In genomic region chr13:110123041-110123809, GRCh38 we compare ENCODE assay signal across 14 cellular contexts.
DNase-seq lines count a peak whose midpoint lies in the region; ATAC-seq, FAIRE-seq and TF ChIP-seq lines count a peak whose summit lies in the region.
"Had no signal": no experiment of that assay in that cellular context is flagged by ENCODE, and none has a peak within 500 bp of the region (broad histone marks: within the 10 kb centered on the region; RNA-seq: fewer than 3 reads in every experiment).

No MANE protein-coding gene starts in this region.

- TF ChIP-seq POLR2A in endothelial cell of umbilical vein (IDR thresholded peaks at IDR 0.05; ENCODE audit: low read depth, low read length): no peak

- H3K23ac ChIP-seq in neuronal stem cell (ENCODE audit: low read depth, low read length, poor library complexity): no peak overlapping the region

- H2BK15ac ChIP-seq in neuronal stem cell (ENCODE audit: low read length): no peak overlapping the region

- peak overlapping the region; percentile 87 for H2BK12ac ChIP-seq in neuronal stem cell (ENCODE audit: low read length)

- H3K4me2 ChIP-seq in endothelial cell of umbilical vein (ENCODE audit: insufficient read depth, low read length) (no peak overlapping the region), neuronal stem cell (ENCODE audit: insufficient read depth, low read length, poor library complexity, severe bottlenecking) (no peak overlapping the region), PC-3 (ENCODE audit: low read length) (no peak overlapping the region)

- H3K27ac ChIP-seq in endothelial cell of umbilical vein (ENCODE audit: insufficient read depth, low read depth, low read length) (no peak overlapping the region), neuronal stem cell (replicated peaks; ENCODE audit: low read length) (no peak overlapping the region), left lung (no peak overlapping the region), PC-3 (ENCODE audit: low read length) (no peak overlapping the region)
- H3K27ac ChIP-seq in effector memory CD4-positive, alpha-beta T cell (ENCODE audit: insufficient read depth, low read length, poor library complexity, severe bottlenecking): no peak overlapping the region

- H2AFZ ChIP-seq in endothelial cell of umbilical vein (ENCODE audit: low read depth, low read length) (peak overlapping the region; percentile 45), neuronal stem cell (ENCODE audit: low read length) (peak overlapping the region; percentile 71), PC-3 (ENCODE audit: low read length) (no peak overlapping the region)

- intact Hi-C loops in endothelial cell of umbilical vein (cut with micrococcal nuclease): no loop called here
- intact Hi-C loops in left lung (cut with DNase I): no loop called here
- intact Hi-C loops in PC-3 (cut with micrococcal nuclease): no loop called here

- no peaks in the 10 kb centered on the region for H3K9me3 ChIP-seq in endothelial cell of umbilical vein (replicated peaks; ENCODE audit: control insufficient read depth, insufficient read depth, low read length)
- peaks cover 0 to 12% of the 10 kb centered on the region in 2 donors for H3K9me3 ChIP-seq in neuronal stem cell (replicated peaks in 1 of 2; ENCODE audit: control insufficient read depth in 2 of 2, insufficient read depth in 1 of 2, low read depth in 1 of 2, low read length in 2 of 2)
- H3K9me3 ChIP-seq in effector memory CD4-positive, alpha-beta T cell (ENCODE audit: control insufficient read depth, low read length): no peaks in the 10 kb centered on the region
- H3K9me3 ChIP-seq in left lung: no peaks in the 10 kb centered on the region
- no peaks in the 10 kb centered on the region for H3K9me3 ChIP-seq in PC-3 (ENCODE audit: low read length)

- H3K4me3 ChIP-seq in endothelial cell of umbilical vein (replicated peaks in 1 of 3; ENCODE audit: insufficient read depth in 1 of 3, low read depth in 1 of 3, low read length in 3 of 3) (no peak overlapping the region), neuronal stem cell (ENCODE audit: low read length in 2 of 2) (no peak overlapping the region), left lung (no peak overlapping the region), PC-3 (ENCODE audit: low read length) (no peak overlapping the region)
- H3K4me3 ChIP-seq in effector memory CD4-positive, alpha-beta T cell (ENCODE audit: insufficient read depth, low read depth, low read length, poor library complexity, severe bottlenecking): no peak overlapping the region

- no peaks in the 10 kb centered on the region for H3F3A ChIP-seq in PC-3 (ENCODE audit: low read length, unreplicated experiment)

- no peaks in the 10 kb centered on the region for H3K36me3 ChIP-seq in endothelial cell of umbilical vein (ENCODE audit: control insufficient read depth in 2 of 2, extremely low read depth in 1 of 2, insufficient read depth in 2 of 2, low read length in 2 of 2)
- H3K36me3 ChIP-seq in neuronal stem cell (replicated peaks in 1 of 2; ENCODE audit: control insufficient read depth in 2 of 2, insufficient read depth in 2 of 2, low read length in 2 of 2): no peaks in the 10 kb centered on the region
- H3K36me3 ChIP-seq in effector memory CD4-positive, alpha-beta T cell (ENCODE audit: control insufficient read depth, insufficient read depth, low read length): no peaks in the 10 kb centered on the region
- no peaks in the 10 kb centered on the region for H3K36me3 ChIP-seq in left lung
- H3K36me3 ChIP-seq in PC-3 (ENCODE audit: low read depth, low read length): no peaks in the 10 kb centered on the region

- H3K79me2 ChIP-seq in endothelial cell of umbilical vein (ENCODE audit: control insufficient read depth, insufficient read depth, low read length) (no peaks in the 10 kb centered on the region), PC-3 (ENCODE audit: low read length) (no peaks in the 10 kb centered on the region)

- ATAC-seq in left lung: no peak
- no peak for ATAC-seq in PC-3
- ATAC-seq: effector memory CD8-positive, alpha-beta T cell; naive thymus-derived CD8-positive, alpha-beta T cell; Panc1 had no signal

- peak overlapping the region; percentile 39 for H3K4ac ChIP-seq in neuronal stem cell (ENCODE audit: low read length)

- no peak for FAIRE-seq in endothelial cell of umbilical vein (lab: Jason Lieb, UNC)

- no peak overlapping the region for H4K8ac ChIP-seq in neuronal stem cell (ENCODE audit: low read depth, low read length)

- peak overlapping the region; percentile 90 for H3K18ac ChIP-seq in neuronal stem cell (ENCODE audit: low read length)

- peak overlapping the region; percentile 82 for H2AK5ac ChIP-seq in neuronal stem cell (ENCODE audit: low read depth, low read length)

- TF ChIP-seq CTCF in endothelial cell of umbilical vein (IDR thresholded peaks at IDR 0.05; ENCODE audit: extremely low read depth in 1 of 2, insufficient read depth in 1 of 2, low read depth in 1 of 2, low read length in 2 of 2): no peak
- TF ChIP-seq CTCF in left lung (IDR thresholded peaks at IDR 0.05): no peak
- no peak for TF ChIP-seq CTCF in PC-3 (conservative IDR thresholded peaks at IDR 0.05; ENCODE audit: low read depth, low read length)

- no peak overlapping the region for H3K14ac ChIP-seq in neuronal stem cell (ENCODE audit: low read length)

- H4K91ac ChIP-seq in neuronal stem cell (ENCODE audit: low read depth, low read length, poor library complexity): peak overlapping the region; percentile 87

- CTCF ChIA-PET in endothelial cell of umbilical vein (lab: Charles Lee): interaction anchor here (1.1 to 2.3 kb wide), 5 partner anchors 10 to 1207 kb away, joined by 4 to 7 read pairs (median 4); no protein-coding TSS in a partner anchor
- CTCF ChIA-PET in PC-3 (lab: Charles Lee): no interaction called here

- POLR2A ChIA-PET in endothelial cell of umbilical vein (lab: Charles Lee) (no interaction called here), PC-3 (lab: Charles Lee; ENCODE audit: unreplicated experiment) (interaction anchor here (0.6 kb wide), 1 partner anchor 34 kb away, joined by 7 read pairs; no protein-coding TSS in a partner anchor)

- H3K27me3 ChIP-seq in endothelial cell of umbilical vein (ENCODE audit: control insufficient read depth in 2 of 2, insufficient read depth in 2 of 2, low read length in 2 of 2): peaks cover 0 to 3% of the 10 kb centered on the region in 2 experiments
- no peaks in the 10 kb centered on the region for H3K27me3 ChIP-seq in neuronal stem cell (ENCODE audit: control insufficient read depth in 3 of 3, insufficient read depth in 3 of 3, low read depth in 1 of 3, low read length in 3 of 3)
- no peaks in the 10 kb centered on the region for H3K27me3 ChIP-seq in effector memory CD4-positive, alpha-beta T cell (replicated peaks; ENCODE audit: control insufficient read depth, insufficient read depth, low read length, poor library complexity, severe bottlenecking)
- H3K27me3 ChIP-seq in left lung: peaks cover 0 to 25% of the 10 kb centered on the region in 2 donors
- H3K27me3 ChIP-seq in PC-3 (ENCODE audit: low read length): no peaks in the 10 kb centered on the region

- no peaks in the 10 kb centered on the region for H3K79me1 ChIP-seq in neuronal stem cell (ENCODE audit: low read depth, low read length)

- peak; percentile 87 for DNase-seq in DMS79 (lab: John Stamatoyannopoulos, UW)
- peak; percentile 84 for DNase-seq in NCI-H345 (lab: John Stamatoyannopoulos, UW)
- no peak for DNase-seq in endothelial cell of umbilical vein (ENCODE audit: low read depth, low spot score)
- DNase-seq in neuronal stem cell (ENCODE audit: low spot score): no peak
- DNase-seq in effector memory CD4-positive, alpha-beta T cell: no peak
- DNase-seq in left lung: no peak
- DNase-seq in PC-3: no peak
- no peak for DNase-seq in NCI-H2196 treated with DMSO at 0.1 percent for 48 hours (lab: John Stamatoyannopoulos, UW; ENCODE audit: unreplicated experiment)
- DNase-seq: activated CD4-positive, alpha-beta T cell treated with anti-CD3 and anti-CD28 coated beads, Interleukin-2, amount 50 U/mL, for 1 hour; effector memory CD8-positive, alpha-beta T cell; kidney glomerular epithelial cell; naive thymus-derived CD8-positive, alpha-beta T cell; NCI-H446 had no signal

- WGBS in neuronal stem cell (ENCODE audit: extremely low coverage in 2 of 2, insufficient read length in 2 of 2, insufficient replicate concordance in 1 of 2), 2 donors: no CpG with 5 or more reads among the region's 19 CpGs

- no peaks in the 10 kb centered on the region for H3K9me2 ChIP-seq in PC-3 (replicated peaks; ENCODE audit: low read length)

- dilution Hi-C loops in endothelial cell of umbilical vein (cut with MboI; ENCODE audit: extremely low pct_ligation_motif_present, low sequenced_read_pairs): no loop called here

- no peaks in the 10 kb centered on the region for H3K9me1 ChIP-seq in endothelial cell of umbilical vein (replicated peaks; ENCODE audit: control insufficient read depth, extremely low read depth, insufficient read depth, low read length)

- peak overlapping the region; percentile 91 for H2BK5ac ChIP-seq in neuronal stem cell (ENCODE audit: low read length)

- no TSS peak for BruUV-seq in endothelial cell of umbilical vein (replicated peaks; lab: Mats Ljungman, UMichigan)
- no TSS peak for BruUV-seq in PC-3 (replicated peaks; lab: Mats Ljungman, UMichigan)

- no peaks in the 10 kb centered on the region for H4K20me1 ChIP-seq in endothelial cell of umbilical vein (replicated peaks; ENCODE audit: control insufficient read depth, extremely low read depth, insufficient read depth, low read length)
- no peaks in the 10 kb centered on the region for H4K20me1 ChIP-seq in PC-3 (ENCODE audit: low read length)

- H3K9ac ChIP-seq in endothelial cell of umbilical vein (replicated peaks; ENCODE audit: extremely low read depth, insufficient read depth, low read length) (no peak overlapping the region), neuronal stem cell (ENCODE audit: low read depth, low read length, poor library complexity) (no peak overlapping the region), PC-3 (ENCODE audit: low read length) (no peak overlapping the region)

- H3K4me1 ChIP-seq in endothelial cell of umbilical vein (ENCODE audit: control insufficient read depth, extremely low read depth, insufficient read depth, low read length): peaks cover 40% of the 10 kb centered on the region
- H3K4me1 ChIP-seq in neuronal stem cell (ENCODE audit: control insufficient read depth in 2 of 2, insufficient read depth in 1 of 2, low read depth in 1 of 2, low read length in 2 of 2): peaks cover 21 to 34% of the 10 kb centered on the region in 2 donors
- no peaks in the 10 kb centered on the region for H3K4me1 ChIP-seq in effector memory CD4-positive, alpha-beta T cell (ENCODE audit: control insufficient read depth, insufficient read depth, low read length, poor library complexity, severe bottlenecking)
- H3K4me1 ChIP-seq in left lung: peaks cover 9 to 18% of the 10 kb centered on the region in 2 donors
- peaks cover 38% of the 10 kb centered on the region for H3K4me1 ChIP-seq in PC-3 (ENCODE audit: insufficient read depth, low read length)

- H2BK120ac ChIP-seq in neuronal stem cell (ENCODE audit: low read depth, low read length): peak overlapping the region; percentile 3

TF ChIP-seq in endothelial cell of umbilical vein, 7 proteins besides CTCF, POLR2A, EP300 and RAD21 (continues in another document):
- no peak for TF ChIP-seq FOS (IDR thresholded peaks at IDR 0.05; ENCODE audit: borderline replicate concordance, insufficient read depth, low read length)

Comparison
In these comparisons a context has a peak if more than half of its experiments do, and no peak if none do; other contexts are left out.
1. DNase-seq: peak in DMS79 (single experiment) and NCI-H345 (single experiment); none in endothelial cell of umbilical vein (single experiment), neuronal stem cell (single experiment), effector memory CD4-positive, alpha-beta T cell (0 of 3), left lung (0 of 2), PC-3 (single experiment) and NCI-H2196 treated with DMSO at 0.1 percent for 48 hours (single experiment).